23 cellular contexts compared by ENCODE assay signal in the genomic region with DNA sequence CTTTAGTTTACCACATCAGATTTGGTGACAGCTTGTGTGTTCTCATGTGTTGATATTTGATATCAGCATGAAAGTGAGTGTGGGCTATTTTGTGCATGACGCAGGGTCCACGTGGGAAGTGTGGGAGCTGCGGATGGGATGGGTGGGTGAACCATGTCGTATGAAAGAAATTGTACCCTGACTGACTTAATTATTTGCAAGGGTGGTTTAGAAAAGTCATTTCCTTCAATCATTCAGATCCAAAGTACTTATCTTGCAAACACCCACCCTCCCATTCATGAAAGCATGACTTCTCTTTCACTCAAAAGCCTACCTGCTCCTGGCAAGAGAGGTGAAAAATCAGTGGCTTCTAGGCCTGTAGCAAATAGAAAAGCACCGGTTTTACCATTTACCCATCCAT.
DNase-seq lines count a peak whose midpoint lies in the region; ATAC-seq and TF ChIP-seq lines count a peak whose summit lies in the region.
"Had no signal": no experiment of that assay in that cellular context is flagged by ENCODE, and none has a peak within 500 bp of the region (broad histone marks: within the 10 kb centered on the region; RNA-seq: fewer than 3 reads in every experiment).

No MANE protein-coding gene starts in this region.

- no peaks in the 10 kb centered on the region for H3K36me3 Mint-ChIP-seq in activated CD4-positive, alpha-beta memory T cell treated with anti-CD3 and anti-CD28 coated beads for 36 hours
- H3K36me3 Mint-ChIP-seq in activated CD4-positive, alpha-beta memory T cell treated with anti-CD3 and anti-CD28 coated beads, Interleukin-2, amount 10 ng/mL, durations not matched to agents 7 days and 5 days (ENCODE audit: low read depth): no peaks in the 10 kb centered on the region
- H3K36me3 Mint-ChIP-seq in activated naive CD4-positive, alpha-beta T cell treated with anti-CD3 and anti-CD28 coated beads, Interleukin-2, amount 50 U/mL, for 24 hours: no peaks in the 10 kb centered on the region
- H3K36me3 Mint-ChIP-seq: CD8-positive, alpha-beta memory T cell; immature natural killer cell had no signal

- peaks cover 71% of the 10 kb centered on the region for H3K4me1 ChIP-seq in BLaER1
- H3K4me1 ChIP-seq: body of pancreas had no signal

- no peaks in the 10 kb centered on the region for H3K9me3 ChIP-seq in BLaER1
- H3K9me3 ChIP-seq: body of pancreas had no signal

- H3K9me3 Mint-ChIP-seq in activated CD4-positive, alpha-beta memory T cell treated with anti-CD3 and anti-CD28 coated beads for 36 hours: no peaks in the 10 kb centered on the region
- no peaks in the 10 kb centered on the region for H3K9me3 Mint-ChIP-seq in activated CD4-positive, alpha-beta memory T cell treated with anti-CD3 and anti-CD28 coated beads, Interleukin-2, amount 10 ng/mL, durations not matched to agents 7 days and 5 days
- H3K9me3 Mint-ChIP-seq in activated naive CD4-positive, alpha-beta T cell treated with anti-CD3 and anti-CD28 coated beads, Interleukin-2, amount 50 U/mL, for 24 hours: no peaks in the 10 kb centered on the region
- H3K9me3 Mint-ChIP-seq: activated T-helper 1 cell treated with anti-CD3 and anti-CD28 coated beads, Interleukin-12 subunit alpha, Interleukin-12 subunit beta, Interleukin-2, Interleukin-4 antibody, amounts not matched to agents 30 ng/mL and 10 ng/mL and 1 ng/mL, durations not matched to agents 14 hours and 24 hours and 36 hours; CD8-positive, alpha-beta memory T cell; immature natural killer cell had no signal

- H3K27me3 ChIP-seq in BLaER1: no peaks in the 10 kb centered on the region
- H3K27me3 ChIP-seq: body of pancreas, dorsolateral prefrontal cortex had no signal

- peak overlapping the region; percentile 86 for H3K27ac Mint-ChIP-seq in activated CD4-positive, alpha-beta memory T cell treated with anti-CD3 and anti-CD28 coated beads for 36 hours
- H3K27ac Mint-ChIP-seq in activated CD4-positive, alpha-beta memory T cell treated with anti-CD3 and anti-CD28 coated beads, Interleukin-2, amount 10 ng/mL, durations not matched to agents 7 days and 5 days: no peak overlapping the region
- H3K27ac Mint-ChIP-seq in activated naive CD4-positive, alpha-beta T cell treated with anti-CD3 and anti-CD28 coated beads, Interleukin-2, amount 50 U/mL, for 24 hours: peak overlapping the region; percentile 13
- H3K27ac Mint-ChIP-seq: immature natural killer cell, progenitor cell of endocrine pancreas had no signal

- no peaks in the 10 kb centered on the region for H3K36me3 ChIP-seq in BLaER1

- no peak for ATAC-seq in HG03139 (IDR thresholded peaks at IDR 0.05; ENCODE audit: unreplicated experiment)
- ATAC-seq: body of pancreas, left colon, sciatic nerve had no signal

- peak; percentile 84 for DNase-seq in activated CD4-positive, alpha-beta memory T cell treated with anti-CD3 and anti-CD28 coated beads for 36 hours
- DNase-seq in activated CD4-positive, alpha-beta memory T cell treated with anti-CD3 and anti-CD28 coated beads, Interleukin-2, amount 10 ng/mL, durations not matched to agents 7 days and 5 days: no peak
- no peak for DNase-seq in HPDE6-E6E7 (ENCODE audit: extremely low spot score)
- DNase-seq in COLO668 (lab: John Stamatoyannopoulos, UW; ENCODE audit: unreplicated experiment): no peak
- DNase-seq: body of pancreas; CD8-positive, alpha-beta memory T cell; dorsolateral prefrontal cortex; GOT3; hypothalamus; immature natural killer cell; IMR-90; left colon; NCI-H1092; NCI-H187; PC-9; Right ventricle myocardium superior had no signal

- H3K9ac ChIP-seq in BLaER1: no peak overlapping the region

- peak overlapping the region; percentile 67; the same call in 1 of the 2 replicates for H3K4me2 ChIP-seq in BLaER1
- H3K4me2 ChIP-seq: PC-9 had no signal

- H3K4me1 Mint-ChIP-seq in activated CD4-positive, alpha-beta memory T cell treated with anti-CD3 and anti-CD28 coated beads for 36 hours (ENCODE audit: low read depth): peaks cover 51% of the 10 kb centered on the region
- H3K4me1 Mint-ChIP-seq in activated CD4-positive, alpha-beta memory T cell treated with anti-CD3 and anti-CD28 coated beads, Interleukin-2, amount 10 ng/mL, durations not matched to agents 7 days and 5 days: peaks cover 31% of the 10 kb centered on the region
- peaks cover 48% of the 10 kb centered on the region for H3K4me1 Mint-ChIP-seq in activated naive CD4-positive, alpha-beta T cell treated with anti-CD3 and anti-CD28 coated beads, Interleukin-2, amount 50 U/mL, for 24 hours

- H3K27ac ChIP-seq in BLaER1: no peak overlapping the region
- H3K27ac ChIP-seq: body of pancreas, dorsolateral prefrontal cortex, PC-9 had no signal

- no peaks in the 10 kb centered on the region for H4K20me1 ChIP-seq in BLaER1

- intact Hi-C loops in activated CD4-positive, alpha-beta memory T cell treated with anti-CD3 and anti-CD28 coated beads for 36 hours (cut with micrococcal nuclease): loop anchor here (1.0 kb wide), 6 partner anchors 19 to 114 kb away; no protein-coding TSS in a partner anchor

- CTCF ChIA-PET in activated CD4-positive, alpha-beta memory T cell treated with anti-CD3 and anti-CD28 coated beads for 36 hours (lab: Charles Lee): interaction anchor here (0.7 to 3.1 kb wide), 13 partner anchors 9 to 448 kb away, joined by 3 to 12 read pairs (median 4); no protein-coding TSS in a partner anchor
- CTCF ChIA-PET in activated CD4-positive, alpha-beta memory T cell treated with anti-CD3 and anti-CD28 coated beads, Interleukin-2, amount 10 ng/mL, durations not matched to agents 7 days and 5 days (lab: Charles Lee): interaction anchor here (0.8 to 2.8 kb wide), 4 partner anchors 10 to 448 kb away, joined by 3 to 10 read pairs (median 6); no protein-coding TSS in a partner anchor

- peak; percentile 54 for TF ChIP-seq POLR2A in Raji (IDR thresholded peaks at IDR 0.05; ENCODE audit: insufficient read depth, low read depth, low read length)

- POLR2A ChIA-PET in activated CD4-positive, alpha-beta memory T cell treated with anti-CD3 and anti-CD28 coated beads for 36 hours (lab: Charles Lee): interaction anchor here (0.8 to 3.0 kb wide), 14 partner anchors 9 to 169 kb away, joined by 3 to 17 read pairs (median 4); a partner anchor contains a TSS
- POLR2A ChIA-PET in activated CD4-positive, alpha-beta memory T cell treated with anti-CD3 and anti-CD28 coated beads, Interleukin-2, amount 10 ng/mL, durations not matched to agents 7 days and 5 days (lab: Charles Lee): interaction anchor here (0.8 to 1.6 kb wide), 6 partner anchors 9 to 94 kb away, joined by 3 to 4 read pairs (median 3); no protein-coding TSS in a partner anchor

- no peak overlapping the region for H3K4me3 Mint-ChIP-seq in activated CD4-positive, alpha-beta memory T cell treated with anti-CD3 and anti-CD28 coated beads for 36 hours
- no peak overlapping the region for H3K4me3 Mint-ChIP-seq in activated CD4-positive, alpha-beta memory T cell treated with anti-CD3 and anti-CD28 coated beads, Interleukin-2, amount 10 ng/mL, durations not matched to agents 7 days and 5 days
- no peak overlapping the region for H3K4me3 Mint-ChIP-seq in activated naive CD4-positive, alpha-beta T cell treated with anti-CD3 and anti-CD28 coated beads, Interleukin-2, amount 50 U/mL, for 24 hours
- H3K4me3 Mint-ChIP-seq: activated T-helper 1 cell treated with anti-CD3 and anti-CD28 coated beads, Interleukin-12 subunit alpha, Interleukin-12 subunit beta, Interleukin-2, Interleukin-4 antibody, amounts not matched to agents 30 ng/mL and 10 ng/mL and 1 ng/mL, durations not matched to agents 14 hours and 24 hours and 36 hours; CD8-positive, alpha-beta memory T cell; immature natural killer cell had no signal

- no peak overlapping the region for H3K4me3 ChIP-seq in BLaER1
- H3K4me3 ChIP-seq: body of pancreas, dorsolateral prefrontal cortex, PC-9 had no signal

- no peaks in the 10 kb centered on the region for H3K27me3 Mint-ChIP-seq in activated CD4-positive, alpha-beta memory T cell treated with anti-CD3 and anti-CD28 coated beads for 36 hours
- peaks cover 17% of the 10 kb centered on the region for H3K27me3 Mint-ChIP-seq in activated CD4-positive, alpha-beta memory T cell treated with anti-CD3 and anti-CD28 coated beads, Interleukin-2, amount 10 ng/mL, durations not matched to agents 7 days and 5 days
- H3K27me3 Mint-ChIP-seq in activated naive CD4-positive, alpha-beta T cell treated with anti-CD3 and anti-CD28 coated beads, Interleukin-2, amount 50 U/mL, for 24 hours: no peaks in the 10 kb centered on the region
